Comparison of ENCODE assay signal across 1 cellular context in the genomic region with DNA sequence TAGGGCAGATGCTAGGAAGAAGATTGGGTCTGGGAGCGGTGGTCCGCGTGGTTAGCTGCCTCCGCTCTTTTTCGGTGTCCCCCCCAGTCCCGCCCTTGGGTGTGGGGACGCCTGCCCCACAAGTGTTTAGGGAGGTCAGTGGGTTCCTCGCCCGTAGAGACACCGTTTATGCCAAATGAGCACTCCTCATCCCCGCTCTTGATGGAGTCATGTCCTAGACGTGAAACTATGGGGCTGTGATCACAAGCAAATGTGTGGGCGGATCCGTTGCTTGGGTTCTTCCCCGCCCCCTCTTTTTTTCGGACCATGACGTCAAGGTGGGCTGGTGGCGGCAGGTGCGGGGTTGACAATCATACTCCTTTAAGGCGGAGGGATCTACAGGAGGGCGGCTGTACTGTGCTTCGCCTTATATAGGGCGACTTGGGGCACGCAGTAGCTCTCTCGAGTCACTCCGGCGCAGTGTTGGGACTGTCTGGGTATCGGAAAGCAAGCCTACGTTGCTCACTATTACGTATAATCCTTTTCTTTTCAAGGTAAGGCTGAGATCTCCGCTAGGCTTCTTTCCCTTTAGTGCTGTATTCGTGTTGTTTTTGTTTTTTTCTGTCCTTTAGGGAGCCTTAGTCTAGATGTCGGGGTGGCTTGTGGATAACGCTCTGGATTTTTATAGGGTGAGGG.
TF ChIP-seq lines count a peak whose summit lies in the region.

A gene (plus strand): TSS at position 439 of the 675 bp plus-strand sequence. CDS start 1,529 bp downstream, outside the sequence.

TF ChIP-seq in HepG2, 621 proteins besides CTCF, POLR2A, EP300 and RAD21 (continued from another document and continues in another):
- TF ChIP-seq, protein P1, sequence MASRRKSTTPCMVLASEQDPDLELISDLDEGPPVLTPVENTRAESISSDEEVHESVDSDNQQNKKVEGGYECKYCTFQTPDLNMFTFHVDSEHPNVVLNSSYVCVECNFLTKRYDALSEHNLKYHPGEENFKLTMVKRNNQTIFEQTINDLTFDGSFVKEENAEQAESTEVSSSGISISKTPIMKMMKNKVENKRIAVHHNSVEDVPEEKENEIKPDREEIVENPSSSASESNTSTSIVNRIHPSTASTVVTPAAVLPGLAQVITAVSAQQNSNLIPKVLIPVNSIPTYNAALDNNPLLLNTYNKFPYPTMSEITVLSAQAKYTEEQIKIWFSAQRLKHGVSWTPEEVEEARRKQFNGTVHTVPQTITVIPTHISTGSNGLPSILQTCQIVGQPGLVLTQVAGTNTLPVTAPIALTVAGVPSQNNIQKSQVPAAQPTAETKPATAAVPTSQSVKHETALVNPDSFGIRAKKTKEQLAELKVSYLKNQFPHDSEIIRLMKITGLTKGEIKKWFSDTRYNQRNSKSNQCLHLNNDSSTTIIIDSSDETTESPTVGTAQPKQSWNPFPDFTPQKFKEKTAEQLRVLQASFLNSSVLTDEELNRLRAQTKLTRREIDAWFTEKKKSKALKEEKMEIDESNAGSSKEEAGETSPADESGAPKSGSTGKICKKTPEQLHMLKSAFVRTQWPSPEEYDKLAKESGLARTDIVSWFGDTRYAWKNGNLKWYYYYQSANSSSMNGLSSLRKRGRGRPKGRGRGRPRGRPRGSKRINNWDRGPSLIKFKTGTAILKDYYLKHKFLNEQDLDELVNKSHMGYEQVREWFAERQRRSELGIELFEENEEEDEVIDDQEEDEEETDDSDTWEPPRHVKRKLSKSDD (CRISPR knock-in tag; IDR thresholded peaks at IDR 0.05; ENCODE audit: low read depth), result 0 out of 2 replicates have a peak, but pooled peaks have one; percentile 4
- TF ChIP-seq NFYC (CRISPR knock-in tag; IDR thresholded peaks at IDR 0.05), result no peak; the same call in 1 of the 2 replicates
- TF ChIP-seq POGZ (CRISPR knock-in tag; IDR thresholded peaks at IDR 0.05), result peak; percentile 78
- peak; percentile 58; the same call in 1 of the 2 replicates for TF ChIP-seq KAT8 (CRISPR knock-in tag; IDR thresholded peaks at IDR 0.05)
- peak; percentile 86 for TF ChIP-seq TGIF2 (CRISPR knock-in tag; IDR thresholded peaks at IDR 0.05)
- TF ChIP-seq HDAC6 (IDR thresholded peaks at IDR 0.05; ENCODE audit: low read depth, low read length), result peak; percentile 95
- TF ChIP-seq HNF4A (CRISPR knock-in tag; IDR thresholded peaks at IDR 0.05), result peak; percentile 35
- no peak for TF ChIP-seq ZNF543 (CRISPR knock-in tag; IDR thresholded peaks at IDR 0.05)
- TF ChIP-seq ZNF572 (CRISPR knock-in tag; IDR thresholded peaks at IDR 0.05), result 0 out of 2 replicates have a peak, but pooled peaks have one; percentile 50
- TF ChIP-seq, protein P2, sequence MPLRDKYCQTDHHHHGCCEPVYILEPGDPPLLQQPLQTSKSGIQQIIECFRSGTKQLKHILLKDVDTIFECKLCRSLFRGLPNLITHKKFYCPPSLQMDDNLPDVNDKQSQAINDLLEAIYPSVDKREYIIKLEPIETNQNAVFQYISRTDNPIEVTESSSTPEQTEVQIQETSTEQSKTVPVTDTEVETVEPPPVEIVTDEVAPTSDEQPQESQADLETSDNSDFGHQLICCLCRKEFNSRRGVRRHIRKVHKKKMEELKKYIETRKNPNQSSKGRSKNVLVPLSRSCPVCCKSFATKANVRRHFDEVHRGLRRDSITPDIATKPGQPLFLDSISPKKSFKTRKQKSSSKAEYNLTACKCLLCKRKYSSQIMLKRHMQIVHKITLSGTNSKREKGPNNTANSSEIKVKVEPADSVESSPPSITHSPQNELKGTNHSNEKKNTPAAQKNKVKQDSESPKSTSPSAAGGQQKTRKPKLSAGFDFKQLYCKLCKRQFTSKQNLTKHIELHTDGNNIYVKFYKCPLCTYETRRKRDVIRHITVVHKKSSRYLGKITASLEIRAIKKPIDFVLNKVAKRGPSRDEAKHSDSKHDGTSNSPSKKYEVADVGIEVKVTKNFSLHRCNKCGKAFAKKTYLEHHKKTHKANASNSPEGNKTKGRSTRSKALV (CRISPR knock-in tag; IDR thresholded peaks at IDR 0.05), result peak; percentile 37; the same call in 1 of the 2 replicates
- TF ChIP-seq CBX5 (CRISPR knock-in tag; IDR thresholded peaks at IDR 0.05; ENCODE audit: borderline replicate concordance), result peak; percentile 81
- TF ChIP-seq, protein P3, sequence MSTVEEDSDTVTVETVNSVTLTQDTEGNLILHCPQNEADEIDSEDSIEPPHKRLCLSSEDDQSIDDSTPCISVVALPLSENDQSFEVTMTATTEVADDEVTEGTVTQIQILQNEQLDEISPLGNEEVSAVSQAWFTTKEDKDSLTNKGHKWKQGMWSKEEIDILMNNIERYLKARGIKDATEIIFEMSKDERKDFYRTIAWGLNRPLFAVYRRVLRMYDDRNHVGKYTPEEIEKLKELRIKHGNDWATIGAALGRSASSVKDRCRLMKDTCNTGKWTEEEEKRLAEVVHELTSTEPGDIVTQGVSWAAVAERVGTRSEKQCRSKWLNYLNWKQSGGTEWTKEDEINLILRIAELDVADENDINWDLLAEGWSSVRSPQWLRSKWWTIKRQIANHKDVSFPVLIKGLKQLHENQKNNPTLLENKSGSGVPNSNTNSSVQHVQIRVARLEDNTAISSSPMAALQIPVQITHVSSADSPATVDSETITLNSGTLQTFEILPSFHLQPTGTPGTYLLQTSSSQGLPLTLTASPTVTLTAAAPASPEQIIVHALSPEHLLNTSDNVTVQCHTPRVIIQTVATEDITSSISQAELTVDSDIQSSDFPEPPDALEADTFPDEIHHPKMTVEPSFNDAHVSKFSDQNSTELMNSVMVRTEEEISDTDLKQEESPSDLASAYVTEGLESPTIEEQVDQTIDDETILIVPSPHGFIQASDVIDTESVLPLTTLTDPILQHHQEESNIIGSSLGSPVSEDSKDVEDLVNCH (CRISPR knock-in tag; IDR thresholded peaks at IDR 0.05), result peak; percentile 93; the same call in 1 of the 2 replicates
- TF ChIP-seq PTBP1 (IDR thresholded peaks at IDR 0.05; ENCODE audit: low read depth, low read length, poor library complexity, severe bottlenecking), result peak; percentile 52
- TF ChIP-seq, protein P4, sequence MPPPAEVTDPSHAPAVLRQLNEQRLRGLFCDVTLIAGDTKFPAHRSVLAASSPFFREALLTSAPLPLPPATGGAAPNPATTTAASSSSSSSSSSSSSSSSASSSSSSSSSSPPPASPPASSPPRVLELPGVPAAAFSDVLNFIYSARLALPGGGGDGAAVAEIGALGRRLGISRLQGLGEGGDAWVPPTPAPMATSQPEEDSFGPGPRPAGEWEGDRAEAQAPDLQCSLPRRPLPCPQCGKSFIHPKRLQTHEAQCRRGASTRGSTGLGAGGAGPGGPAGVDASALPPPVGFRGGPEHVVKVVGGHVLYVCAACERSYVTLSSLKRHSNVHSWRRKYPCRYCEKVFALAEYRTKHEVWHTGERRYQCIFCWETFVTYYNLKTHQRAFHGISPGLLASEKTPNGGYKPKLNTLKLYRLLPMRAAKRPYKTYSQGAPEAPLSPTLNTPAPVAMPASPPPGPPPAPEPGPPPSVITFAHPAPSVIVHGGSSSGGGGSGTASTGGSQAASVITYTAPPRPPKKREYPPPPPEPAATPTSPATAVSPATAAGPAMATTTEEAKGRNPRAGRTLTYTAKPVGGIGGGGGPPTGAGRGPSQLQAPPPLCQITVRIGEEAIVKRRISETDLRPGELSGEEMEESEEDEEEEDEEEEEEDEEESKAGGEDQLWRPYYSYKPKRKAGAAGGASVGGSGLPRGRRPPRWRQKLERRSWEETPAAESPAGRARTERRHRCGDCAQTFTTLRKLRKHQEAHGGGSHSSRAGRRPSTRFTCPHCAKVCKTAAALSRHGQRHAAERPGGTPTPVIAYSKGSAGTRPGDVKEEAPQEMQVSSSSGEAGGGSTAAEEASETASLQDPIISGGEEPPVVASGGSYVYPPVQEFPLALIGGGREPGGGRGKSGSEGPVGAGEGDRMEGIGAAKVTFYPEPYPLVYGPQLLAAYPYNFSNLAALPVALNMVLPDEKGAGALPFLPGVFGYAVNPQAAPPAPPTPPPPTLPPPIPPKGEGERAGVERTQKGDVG (CRISPR knock-in tag; IDR thresholded peaks at IDR 0.05; ENCODE audit: borderline replicate concordance), result no peak
- TF ChIP-seq, protein P5, sequence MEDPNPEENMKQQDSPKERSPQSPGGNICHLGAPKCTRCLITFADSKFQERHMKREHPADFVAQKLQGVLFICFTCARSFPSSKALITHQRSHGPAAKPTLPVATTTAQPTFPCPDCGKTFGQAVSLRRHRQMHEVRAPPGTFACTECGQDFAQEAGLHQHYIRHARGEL (CRISPR knock-in tag; IDR thresholded peaks at IDR 0.05), result no peak
- TF ChIP-seq, protein P6, sequence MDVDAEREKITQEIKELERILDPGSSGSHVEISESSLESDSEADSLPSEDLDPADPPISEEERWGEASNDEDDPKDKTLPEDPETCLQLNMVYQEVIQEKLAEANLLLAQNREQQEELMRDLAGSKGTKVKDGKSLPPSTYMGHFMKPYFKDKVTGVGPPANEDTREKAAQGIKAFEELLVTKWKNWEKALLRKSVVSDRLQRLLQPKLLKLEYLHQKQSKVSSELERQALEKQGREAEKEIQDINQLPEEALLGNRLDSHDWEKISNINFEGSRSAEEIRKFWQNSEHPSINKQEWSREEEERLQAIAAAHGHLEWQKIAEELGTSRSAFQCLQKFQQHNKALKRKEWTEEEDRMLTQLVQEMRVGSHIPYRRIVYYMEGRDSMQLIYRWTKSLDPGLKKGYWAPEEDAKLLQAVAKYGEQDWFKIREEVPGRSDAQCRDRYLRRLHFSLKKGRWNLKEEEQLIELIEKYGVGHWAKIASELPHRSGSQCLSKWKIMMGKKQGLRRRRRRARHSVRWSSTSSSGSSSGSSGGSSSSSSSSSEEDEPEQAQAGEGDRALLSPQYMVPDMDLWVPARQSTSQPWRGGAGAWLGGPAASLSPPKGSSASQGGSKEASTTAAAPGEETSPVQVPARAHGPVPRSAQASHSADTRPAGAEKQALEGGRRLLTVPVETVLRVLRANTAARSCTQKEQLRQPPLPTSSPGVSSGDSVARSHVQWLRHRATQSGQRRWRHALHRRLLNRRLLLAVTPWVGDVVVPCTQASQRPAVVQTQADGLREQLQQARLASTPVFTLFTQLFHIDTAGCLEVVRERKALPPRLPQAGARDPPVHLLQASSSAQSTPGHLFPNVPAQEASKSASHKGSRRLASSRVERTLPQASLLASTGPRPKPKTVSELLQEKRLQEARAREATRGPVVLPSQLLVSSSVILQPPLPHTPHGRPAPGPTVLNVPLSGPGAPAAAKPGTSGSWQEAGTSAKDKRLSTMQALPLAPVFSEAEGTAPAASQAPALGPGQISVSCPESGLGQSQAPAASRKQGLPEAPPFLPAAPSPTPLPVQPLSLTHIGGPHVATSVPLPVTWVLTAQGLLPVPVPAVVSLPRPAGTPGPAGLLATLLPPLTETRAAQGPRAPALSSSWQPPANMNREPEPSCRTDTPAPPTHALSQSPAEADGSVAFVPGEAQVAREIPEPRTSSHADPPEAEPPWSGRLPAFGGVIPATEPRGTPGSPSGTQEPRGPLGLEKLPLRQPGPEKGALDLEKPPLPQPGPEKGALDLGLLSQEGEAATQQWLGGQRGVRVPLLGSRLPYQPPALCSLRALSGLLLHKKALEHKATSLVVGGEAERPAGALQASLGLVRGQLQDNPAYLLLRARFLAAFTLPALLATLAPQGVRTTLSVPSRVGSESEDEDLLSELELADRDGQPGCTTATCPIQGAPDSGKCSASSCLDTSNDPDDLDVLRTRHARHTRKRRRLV (CRISPR knock-in tag; IDR thresholded peaks at IDR 0.05), result no peak
- TF ChIP-seq ZFP36L1 (CRISPR knock-in tag; IDR thresholded peaks at IDR 0.05), result no peak; the same call in 1 of the 2 replicates
- no peak for TF ChIP-seq NFRKB (IDR thresholded peaks at IDR 0.05)
- TF ChIP-seq ZNF225 (CRISPR knock-in tag; IDR thresholded peaks at IDR 0.05), result no peak; the same call in 1 of the 2 replicates
- TF ChIP-seq, protein P7, sequence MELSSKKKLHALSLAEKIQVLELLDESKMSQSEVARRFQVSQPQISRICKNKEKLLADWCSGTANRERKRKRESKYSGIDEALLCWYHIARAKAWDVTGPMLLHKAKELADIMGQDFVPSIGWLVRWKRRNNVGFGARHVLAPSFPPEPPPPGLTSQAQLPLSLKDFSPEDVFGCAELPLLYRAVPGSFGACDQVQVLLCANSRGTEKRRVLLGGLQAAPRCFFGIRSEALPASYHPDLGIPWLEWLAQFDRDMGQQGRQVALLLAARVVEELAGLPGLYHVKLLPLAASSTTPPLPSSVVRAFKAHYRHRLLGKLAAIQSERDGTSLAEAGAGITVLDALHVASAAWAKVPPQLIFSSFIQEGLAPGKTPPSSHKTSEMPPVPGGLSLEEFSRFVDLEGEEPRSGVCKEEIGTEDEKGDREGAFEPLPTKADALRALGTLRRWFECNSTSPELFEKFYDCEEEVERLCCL (CRISPR knock-in tag; IDR thresholded peaks at IDR 0.05; ENCODE audit: borderline replicate concordance), result no peak; the same call in 1 of the 2 replicates
- 0 out of 2 replicates have a peak, but pooled peaks have one; percentile 63 for TF ChIP-seq NFIC (IDR thresholded peaks at IDR 0.05; ENCODE audit: low read length)
- TF ChIP-seq, protein P8, sequence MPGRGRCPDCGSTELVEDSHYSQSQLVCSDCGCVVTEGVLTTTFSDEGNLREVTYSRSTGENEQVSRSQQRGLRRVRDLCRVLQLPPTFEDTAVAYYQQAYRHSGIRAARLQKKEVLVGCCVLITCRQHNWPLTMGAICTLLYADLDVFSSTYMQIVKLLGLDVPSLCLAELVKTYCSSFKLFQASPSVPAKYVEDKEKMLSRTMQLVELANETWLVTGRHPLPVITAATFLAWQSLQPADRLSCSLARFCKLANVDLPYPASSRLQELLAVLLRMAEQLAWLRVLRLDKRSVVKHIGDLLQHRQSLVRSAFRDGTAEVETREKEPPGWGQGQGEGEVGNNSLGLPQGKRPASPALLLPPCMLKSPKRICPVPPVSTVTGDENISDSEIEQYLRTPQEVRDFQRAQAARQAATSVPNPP (CRISPR knock-in tag; IDR thresholded peaks at IDR 0.05), result no peak
- no peak; the same call in 1 of the 2 replicates for TF ChIP-seq BORCS8-MEF2B (CRISPR knock-in tag; IDR thresholded peaks at IDR 0.05)
- no peak for TF ChIP-seq ZNF460 (CRISPR knock-in tag; IDR thresholded peaks at IDR 0.05; ENCODE audit: borderline replicate concordance)
- TF ChIP-seq, protein P9, sequence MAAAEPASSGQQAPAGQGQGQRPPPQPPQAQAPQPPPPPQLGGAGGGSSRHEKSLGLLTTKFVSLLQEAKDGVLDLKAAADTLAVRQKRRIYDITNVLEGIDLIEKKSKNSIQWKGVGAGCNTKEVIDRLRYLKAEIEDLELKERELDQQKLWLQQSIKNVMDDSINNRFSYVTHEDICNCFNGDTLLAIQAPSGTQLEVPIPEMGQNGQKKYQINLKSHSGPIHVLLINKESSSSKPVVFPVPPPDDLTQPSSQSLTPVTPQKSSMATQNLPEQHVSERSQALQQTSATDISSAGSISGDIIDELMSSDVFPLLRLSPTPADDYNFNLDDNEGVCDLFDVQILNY (CRISPR knock-in tag; conservative IDR thresholded peaks at IDR 0.05), result 0 out of 2 replicates have a peak, but pooled peaks have one; percentile 41
- TF ChIP-seq, protein P10, sequence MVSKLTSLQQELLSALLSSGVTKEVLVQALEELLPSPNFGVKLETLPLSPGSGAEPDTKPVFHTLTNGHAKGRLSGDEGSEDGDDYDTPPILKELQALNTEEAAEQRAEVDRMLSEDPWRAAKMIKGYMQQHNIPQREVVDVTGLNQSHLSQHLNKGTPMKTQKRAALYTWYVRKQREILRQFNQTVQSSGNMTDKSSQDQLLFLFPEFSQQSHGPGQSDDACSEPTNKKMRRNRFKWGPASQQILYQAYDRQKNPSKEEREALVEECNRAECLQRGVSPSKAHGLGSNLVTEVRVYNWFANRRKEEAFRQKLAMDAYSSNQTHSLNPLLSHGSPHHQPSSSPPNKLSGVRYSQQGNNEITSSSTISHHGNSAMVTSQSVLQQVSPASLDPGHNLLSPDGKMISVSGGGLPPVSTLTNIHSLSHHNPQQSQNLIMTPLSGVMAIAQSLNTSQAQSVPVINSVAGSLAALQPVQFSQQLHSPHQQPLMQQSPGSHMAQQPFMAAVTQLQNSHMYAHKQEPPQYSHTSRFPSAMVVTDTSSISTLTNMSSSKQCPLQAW (CRISPR knock-in tag; IDR thresholded peaks at IDR 0.05), result peak; percentile 48; the same call in 1 of the 2 replicates
